In the genomic region with DNA sequence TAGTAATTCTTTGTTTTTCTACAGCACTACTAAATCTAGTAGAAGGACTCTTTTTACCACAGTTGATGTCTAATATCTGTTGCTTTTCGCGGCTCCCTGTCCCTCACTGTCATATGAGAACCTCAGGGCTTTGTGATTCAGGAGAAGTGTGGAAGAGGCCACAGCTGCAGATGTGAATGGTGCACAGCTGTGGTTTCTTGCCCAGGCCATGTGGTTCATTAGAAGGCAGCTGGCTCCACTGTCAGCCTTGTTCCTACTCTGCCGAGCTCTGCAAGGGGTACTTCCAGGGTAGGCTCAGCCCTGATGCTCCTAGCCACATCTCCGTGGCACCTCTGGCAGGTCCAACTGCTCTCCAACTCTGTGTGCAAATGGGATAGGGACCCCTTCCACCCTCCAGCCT, we compare ENCODE assay signal across 18 cellular contexts.
DNase-seq lines count a peak whose midpoint lies in the region; ATAC-seq and TF ChIP-seq lines count a peak whose summit lies in the region.
"Had no signal": no experiment of that assay in that cellular context is flagged by ENCODE, and none has a peak within 500 bp of the region (broad histone marks: within the 10 kb centered on the region; RNA-seq: fewer than 3 reads in every experiment).

No MANE protein-coding gene starts in this region.

- no peaks in the 10 kb centered on the region for H3K36me3 ChIP-seq in psoas muscle (ENCODE audit: insufficient read depth in 1 of 2, low read depth in 1 of 2)
- H3K36me3 ChIP-seq: BLaER1 treated with 17β-estradiol and CSF1 and Interleukin-3, amounts not matched to agents 10 nM and 100 nM had no signal

- peak; percentile 36 for DNase-seq in cardiac septum (ENCODE audit: low spot score)
- no peak for DNase-seq in Right ventricle myocardium inferior (ENCODE audit: missing footprints)
- DNase-seq in LHCN-M2 (ENCODE audit: low read depth): peak; percentile 1
- DNase-seq in left kidney (ENCODE audit: low read depth, low spot score): peak; percentile 25
- no peak for DNase-seq in activated CD4-positive, CD25-positive, alpha-beta regulatory T cell treated with anti-CD3 and anti-CD28 coated beads, Interleukin-2, amount 50 U/mL, for 72 hours
- no peak for DNase-seq in activated naive CD4-positive, alpha-beta T cell (lab: John Stamatoyannopoulos, UW)
- DNase-seq in psoas muscle: no peak
- no peak for DNase-seq in SHP77 treated with DMSO at 0.1 percent for 48 hours (lab: John Stamatoyannopoulos, UW)
- DNase-seq: CD4-positive, alpha-beta T cell; CD8-positive, alpha-beta memory T cell; DMS 273 treated with DMSO at 0.1 percent for 48 hours; DMS79; GF-D8; H9 had no signal

- intact Hi-C loops in cardiac septum (cut with DNase I): no loop called here
- intact Hi-C loops in Right ventricle myocardium inferior (cut with DNase I): loop anchor here (5.0 kb wide), 2 partner anchors 178 to 278 kb away; no protein-coding TSS in a partner anchor
- intact Hi-C loops in psoas muscle (cut with DNase I): loop anchor here (5.0 to 10.0 kb wide), 2 partner anchors 178 to 525 kb away; no protein-coding TSS in a partner anchor

- no peaks in the 10 kb centered on the region for H3K9me3 ChIP-seq in psoas muscle

- no peak overlapping the region for H3K4me3 ChIP-seq in psoas muscle
- H3K4me3 ChIP-seq: BLaER1 treated with 17β-estradiol and CSF1 and Interleukin-3, amounts not matched to agents 10 nM and 100 nM; GM23338 had no signal

- no peak overlapping the region for H3K27ac ChIP-seq in psoas muscle
- H3K27ac ChIP-seq: 22Rv1; BLaER1 treated with 17β-estradiol and CSF1 and Interleukin-3, amounts not matched to agents 10 nM and 100 nM had no signal

- peaks cover 10% of the 10 kb centered on the region for H3K4me1 ChIP-seq in psoas muscle

- no peak for ATAC-seq in Right ventricle myocardium inferior
- ATAC-seq in psoas muscle: no peak
- ATAC-seq: GM23338, HCT116 had no signal

- 38 to 57% (median 48%) methylated on average over 4 of the region's 4 CpGs for WGBS in psoas muscle, 3 donors

- no peak for TF ChIP-seq CTCF in psoas muscle (IDR thresholded peaks at IDR 0.05)

- no peaks in the 10 kb centered on the region for H3K27me3 ChIP-seq in psoas muscle (ENCODE audit: insufficient read depth in 3 of 3, low read length in 2 of 3)
- H3K27me3 ChIP-seq: BLaER1 treated with 17β-estradiol and CSF1 and Interleukin-3, amounts not matched to agents 10 nM and 100 nM had no signal

Comparison
In these comparisons a context has a peak if more than half of its experiments do, and no peak if none do; other contexts are left out.
1. DNase-seq: peak in cardiac septum (single experiment), LHCN-M2 (single experiment) and left kidney (single experiment); none in Right ventricle myocardium inferior (single experiment), activated CD4-positive, CD25-positive, alpha-beta regulatory T cell treated with anti-CD3 and anti-CD28 coated beads, Interleukin-2, amount 50 U/mL, for 72 hours (single experiment), activated naive CD4-positive, alpha-beta T cell (0 of 4), psoas muscle (0 of 2) and SHP77 treated with DMSO at 0.1 percent for 48 hours (single experiment).